In the genomic region with DNA sequence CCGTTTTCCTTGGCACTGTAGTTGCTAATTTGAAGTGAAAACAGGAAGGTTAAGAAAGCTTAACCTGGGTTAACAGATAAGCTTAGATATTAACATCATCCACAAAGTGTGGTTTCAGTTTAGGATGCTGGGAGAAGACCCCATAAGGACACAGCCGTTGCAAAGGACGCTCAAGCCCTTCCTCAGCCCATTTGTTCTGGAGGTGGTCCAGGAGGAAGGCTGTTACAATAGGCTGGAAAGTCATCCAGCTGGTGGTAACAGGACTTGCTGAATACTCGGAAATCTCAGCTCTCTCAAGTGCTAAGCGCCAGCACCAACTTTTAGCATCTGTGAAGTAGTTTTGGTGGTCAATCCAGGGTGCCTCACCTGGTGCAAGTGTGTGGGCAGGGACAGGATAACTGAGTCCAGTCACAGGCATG, we compare ENCODE assay signal across 9 cellular contexts. TPM values are rescaled to one million over a fixed set of nuclear protein-coding genes. Genes with fewer than 3 reads are reported as not detected.
DNase-seq lines count a peak whose midpoint lies in the region; ATAC-seq and TF ChIP-seq lines count a peak whose summit lies in the region.
"Had no signal": no experiment of that assay in that cellular context is flagged by ENCODE, and none has a peak within 500 bp of the region (broad histone marks: within the 10 kb centered on the region; RNA-seq: fewer than 3 reads in every experiment).

No MANE protein-coding gene starts in this region.

- no peak for DNase-seq in T-helper 2 cell treated with Interferon-gamma antibody and Interleukin-4, amounts not matched to agents 5 μg/mL and 100 μg/mL, for 36 hours (ENCODE audit: low spot score)
- no peak for DNase-seq in T-helper 2 cell
- DNase-seq in T-cell = no peak
- DNase-seq in fibroblast of the aortic adventitia (ENCODE audit: low read depth) = peak; percentile 56
- no peak for DNase-seq in smooth muscle cell (lab: John Stamatoyannopoulos, UW; ENCODE audit: unreplicated experiment)
- DNase-seq in COLO668 (lab: John Stamatoyannopoulos, UW; ENCODE audit: unreplicated experiment) = no peak
- DNase-seq in ureter (ENCODE audit: low spot score) = no peak
- DNase-seq: cerebellar nuclear complex had no signal

- POLR2A ChIA-PET in T-cell (lab: Charles Lee) = no interaction called here

- H3K27me3 ChIP-seq in smooth muscle cell (ENCODE audit: low read depth) = no peaks in the 10 kb centered on the region

- no peaks in the 10 kb centered on the region for H4K20me1 ChIP-seq in smooth muscle cell (ENCODE audit: low read depth)

- no peaks in the 10 kb centered on the region for H3K9me3 Mint-ChIP-seq in T-helper 2 cell treated with Interferon-gamma antibody and Interleukin-4, amounts not matched to agents 5 μg/mL and 100 μg/mL, for 36 hours
- no peaks in the 10 kb centered on the region for H3K9me3 Mint-ChIP-seq in T-cell

- no peaks in the 10 kb centered on the region for H3K27me3 Mint-ChIP-seq in T-helper 2 cell treated with Interferon-gamma antibody and Interleukin-4, amounts not matched to agents 5 μg/mL and 100 μg/mL, for 36 hours (ENCODE audit: low read depth)
- no peaks in the 10 kb centered on the region for H3K27me3 Mint-ChIP-seq in T-cell

- TF ChIP-seq CTCF in fibroblast of the aortic adventitia (IDR thresholded peaks at IDR 0.05; ENCODE audit: insufficient read depth, low read length) (no peak), smooth muscle cell (IDR thresholded peaks at IDR 0.05; ENCODE audit: borderline replicate concordance, insufficient read depth, poor library complexity, severe bottlenecking) (no peak)

- H3K27ac Mint-ChIP-seq in T-helper 2 cell treated with Interferon-gamma antibody and Interleukin-4, amounts not matched to agents 5 μg/mL and 100 μg/mL, for 36 hours = peak overlapping the region; percentile 81
- H3K27ac Mint-ChIP-seq in T-cell = peak overlapping the region; percentile 93

- WGBS in smooth muscle cell (ENCODE audit: low lambda C conversion rate) = 37% methylated on average over 5 of the region's 5 CpGs

- peak overlapping the region; percentile 22 for H3K4me3 ChIP-seq in fibroblast of the aortic adventitia (ENCODE audit: low read depth, low read length)
- no peak overlapping the region for H3K4me3 ChIP-seq in smooth muscle cell

- H3K9me3 ChIP-seq in smooth muscle cell (replicated peaks; ENCODE audit: low read depth) = no peaks in the 10 kb centered on the region

- no peak overlapping the region for H3K9ac ChIP-seq in smooth muscle cell (ENCODE audit: low read depth)

- no peaks in the 10 kb centered on the region for H3K36me3 ChIP-seq in smooth muscle cell (ENCODE audit: low read depth)

- H3F3A ChIP-seq in smooth muscle cell (ENCODE audit: low read depth) = no peaks in the 10 kb centered on the region

- H3K4me3 Mint-ChIP-seq in T-helper 2 cell treated with Interferon-gamma antibody and Interleukin-4, amounts not matched to agents 5 μg/mL and 100 μg/mL, for 36 hours = peak overlapping the region; percentile 81
- H3K4me3 Mint-ChIP-seq in T-cell = peak overlapping the region; percentile 59 to 69 (median 67)

- ATAC-seq in T-cell (replicated peaks in 1 of 4) (peak in 3 of 4 experiments; percentile 19 to 45 (median 33)), GM19467 (IDR thresholded peaks at IDR 0.05; ENCODE audit: unreplicated experiment) (no peak)

- CTCF ChIA-PET in T-cell (lab: Charles Lee) = interaction anchor here (0.5 to 0.7 kb wide), 3 partner anchors 9 to 812 kb away, joined by 3 to 5 read pairs (median 3); no protein-coding TSS in a partner anchor

- no peaks in the 10 kb centered on the region for H3K79me2 ChIP-seq in smooth muscle cell (ENCODE audit: low read depth)

- peaks cover 21% of the 10 kb centered on the region for H3K4me1 Mint-ChIP-seq in T-helper 2 cell treated with Interferon-gamma antibody and Interleukin-4, amounts not matched to agents 5 μg/mL and 100 μg/mL, for 36 hours (ENCODE audit: low read depth)
- H3K4me1 Mint-ChIP-seq in T-cell = peaks cover 26 to 54% (median 44%) of the 10 kb centered on the region in 3 donors

- H3K4me2 ChIP-seq in smooth muscle cell = peak overlapping the region; percentile 13

- no peak overlapping the region for H2AFZ ChIP-seq in smooth muscle cell (ENCODE audit: low read depth)

- H3K27ac ChIP-seq in smooth muscle cell (ENCODE audit: low read depth) = peak overlapping the region; percentile 26

- H3K4me1 ChIP-seq in smooth muscle cell (ENCODE audit: low read depth) = peaks cover 11% of the 10 kb centered on the region

- peaks cover 8% of the 10 kb centered on the region for H3K36me3 Mint-ChIP-seq in T-helper 2 cell treated with Interferon-gamma antibody and Interleukin-4, amounts not matched to agents 5 μg/mL and 100 μg/mL, for 36 hours (ENCODE audit: low read depth)
- H3K36me3 Mint-ChIP-seq in T-cell = no peaks in the 10 kb centered on the region

RNA-seq across cellular contexts. Expression of a gene that starts 14.2 kb away (rescaled TPM):
- total RNA-seq in T-cell = 1 to 10 TPM; 3.3 to 8.0 (median 6.4) TPM
- total RNA-seq in fibroblast of the aortic adventitia (ENCODE audit: low replicate concordance) = 4.2 and 6.0 TPM in 2 replicates
- 3.5 and 9.3 TPM in 2 replicates for total RNA-seq in smooth muscle cell
- 3.6 and 7.0 TPM in 2 replicates for polyA plus RNA-seq in smooth muscle cell
- 7.8 TPM for total RNA-seq in ureter

RNA-seq across cellular contexts. Expression of a gene that starts 42.5 kb away (rescaled TPM):
- 1 to 10 TPM; 3.2 to 5.5 (median 4.6) TPM for total RNA-seq in T-cell
- total RNA-seq in fibroblast of the aortic adventitia (ENCODE audit: low replicate concordance) = 5.2 and 6.0 TPM in 2 replicates
- 3.5 and 4.0 TPM in 2 replicates for total RNA-seq in smooth muscle cell
- 1.7 and 2.3 TPM in 2 replicates for polyA plus RNA-seq in smooth muscle cell
- total RNA-seq in ureter = 8.5 TPM
